In the genomic region with DNA sequence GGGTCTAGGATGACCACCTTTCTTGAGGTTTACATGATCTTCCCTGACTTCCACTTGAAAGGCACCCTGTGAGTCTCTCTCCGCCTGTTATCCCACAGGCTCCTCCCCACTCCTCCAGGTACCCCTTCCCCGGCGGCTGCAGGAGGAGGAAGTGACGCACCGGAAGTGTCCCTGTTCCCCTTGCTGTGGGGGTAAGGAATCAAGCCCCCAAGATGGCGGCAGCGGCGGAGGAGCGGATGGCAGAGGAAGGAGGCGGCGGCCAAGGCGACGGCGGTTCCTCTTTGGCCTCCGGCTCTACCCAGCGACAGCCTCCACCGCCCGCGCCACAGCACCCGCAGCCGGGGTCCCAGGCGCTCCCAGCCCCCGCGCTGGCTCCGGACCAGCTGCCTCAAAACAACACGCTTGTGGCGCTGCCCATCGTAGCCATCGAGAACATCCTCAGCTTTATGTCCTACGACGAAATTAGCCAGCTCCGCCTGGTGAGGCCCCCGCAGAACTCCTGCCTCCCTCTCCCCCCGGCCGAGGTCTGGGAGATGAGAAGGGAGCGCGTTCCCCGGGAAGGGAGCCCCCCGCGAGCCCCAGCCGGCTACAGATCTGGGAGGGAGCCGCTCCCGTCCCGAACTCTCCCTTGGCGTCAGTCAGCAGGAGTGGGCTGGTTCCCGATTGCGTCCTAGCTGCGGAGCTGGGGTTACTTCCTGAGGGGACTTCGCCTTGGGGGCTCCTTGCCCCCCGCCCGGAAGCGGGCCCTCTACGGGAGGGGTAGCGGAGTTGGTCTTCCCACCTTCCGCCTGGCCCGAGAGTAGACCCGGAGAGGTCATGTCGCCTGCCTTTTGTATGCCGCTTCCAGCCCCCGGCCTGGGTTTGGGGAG, we compare ENCODE assay signal across 8 cellular contexts. TPM values are rescaled to one million over a fixed set of nuclear protein-coding genes. Genes with fewer than 3 reads are reported as not detected.
DNase-seq lines count a peak whose midpoint lies in the region; ATAC-seq and TF ChIP-seq lines count a peak whose summit lies in the region.

A gene with protein sequence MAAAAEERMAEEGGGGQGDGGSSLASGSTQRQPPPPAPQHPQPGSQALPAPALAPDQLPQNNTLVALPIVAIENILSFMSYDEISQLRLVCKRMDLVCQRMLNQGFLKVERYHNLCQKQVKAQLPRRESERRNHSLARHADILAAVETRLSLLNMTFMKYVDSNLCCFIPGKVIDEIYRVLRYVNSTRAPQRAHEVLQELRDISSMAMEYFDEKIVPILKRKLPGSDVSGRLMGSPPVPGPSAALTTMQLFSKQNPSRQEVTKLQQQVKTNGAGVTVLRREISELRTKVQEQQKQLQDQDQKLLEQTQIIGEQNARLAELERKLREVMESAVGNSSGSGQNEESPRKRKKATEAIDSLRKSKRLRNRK (plus strand): TSS at position 194 of the 869 bp plus-strand sequence. CDS start 19 bp downstream, at position 213.

- in situ Hi-C loops in GM13976 (cut with MboI; ENCODE audit: low sequenced_read_pairs, unreplicated experiment): no loop called here

- no peak for TF ChIP-seq EP300 in upper lobe of left lung (IDR thresholded peaks at IDR 0.05)

- peak within 1 kb of the TSS; percentile 68 to 97 (median 89) for H3K4me3 ChIP-seq in heart right ventricle
- H3K4me3 ChIP-seq in upper lobe of left lung: peak within 1 kb of the TSS; percentile 66 to 93 (median 81)

- 0% methylated on average over 58 to 60 of the region's 60 CpGs for WGBS in heart right ventricle, 2 donors
- WGBS in upper lobe of left lung, 2 donors: 1% methylated on average over 17 to 48 of the region's 60 CpGs

- H3K27ac ChIP-seq in heart right ventricle (peak within 1 kb of the TSS; percentile 80 to 98 (median 94)), upper lobe of left lung (peak within 1 kb of the TSS; percentile 92 to 98 (median 94))

- DNase-seq in GM13976 (ENCODE audit: low spot score) (peak; percentile 94), NCI-H146 treated with DMSO at 0.1 percent for 48 hours (lab: John Stamatoyannopoulos, UW; ENCODE audit: unreplicated experiment) (peak; percentile 90), amniotic epithelial cell (ENCODE audit: low read depth) (peak; percentile 94), heart right ventricle (peak; percentile 94 to 97), posterior cingulate gyrus (peak; percentile 95 to 99 (median 98)), upper lobe of left lung (peak; percentile 92 to 95)

- intact Hi-C loops in T-helper 1 cell treated with Interleukin-12 subunit alpha and Interleukin-12 subunit beta and Interleukin-4 antibody, amounts not matched to agents 30 ng/mL and 1 ng/mL, for 36 hours (cut with micrococcal nuclease): loop anchor here (1.0 to 10.0 kb wide), 12 partner anchors 68 to 1402 kb away; a partner anchor contains a TSS
- intact Hi-C loops in heart right ventricle (cut with DNase I): loop anchor here in 7 of 10 donors (2.0 to 10.0 kb wide), 5 partner anchors 217 to 343 kb away; a partner anchor contains a TSS
- intact Hi-C loops in posterior cingulate gyrus (cut with DNase I): loop anchor here (10.0 kb wide), 2 partner anchors 71 to 321 kb away; a partner anchor contains a TSS

- TF ChIP-seq CTCF in GM13976 (IDR thresholded peaks at IDR 0.05; ENCODE audit: borderline replicate concordance, control extremely low read depth, extremely low read depth, insufficient read depth, missing control alignments): no peak
- no peak for TF ChIP-seq CTCF in heart right ventricle (IDR thresholded peaks at IDR 0.05)
- peak in 3 of 6 experiments; percentile 7 to 18 (median 8) for TF ChIP-seq CTCF in upper lobe of left lung (IDR thresholded peaks at IDR 0.05)

- peaks cover 0 to 15% (median 0%) of the 10 kb centered on the region in 9 donors for H3K36me3 ChIP-seq in heart right ventricle
- peaks cover 0 to under 1% (median 0%) of the 10 kb centered on the region in 4 donors for H3K36me3 ChIP-seq in upper lobe of left lung

- TF ChIP-seq POLR2A in upper lobe of left lung (IDR thresholded peaks at IDR 0.05): peak in 3 of 4 donors; percentile 79 to 94 (median 81)

- H3K9me3 ChIP-seq in heart right ventricle (no peaks in the 10 kb centered on the region), upper lobe of left lung (no peaks in the 10 kb centered on the region)

- peaks cover 0 to 10% (median 0%) of the 10 kb centered on the region in 7 donors for H3K27me3 ChIP-seq in heart right ventricle
- H3K27me3 ChIP-seq in upper lobe of left lung: no peaks in the 10 kb centered on the region

- H3K4me1 ChIP-seq in heart right ventricle (peaks cover 0 to 35% (median 25%) of the 10 kb centered on the region in 9 donors), upper lobe of left lung (peaks cover 21 to 32% (median 24%) of the 10 kb centered on the region in 4 donors)

- peak; percentile 98 for ATAC-seq in HG02870 (IDR thresholded peaks at IDR 0.05; ENCODE audit: unreplicated experiment)
- ATAC-seq in heart right ventricle: peak; percentile 98 to 100 (median 99)
- ATAC-seq in upper lobe of left lung (ENCODE audit: low FRiP score in 2 of 2): peak; percentile 96 to 99

RNA-seq across cellular contexts. Expression of the gene that starts here (rescaled TPM):
- 27.2 and 28.4 TPM in 2 replicates for total RNA-seq in T-helper 1 cell treated with Interleukin-12 subunit alpha and Interleukin-12 subunit beta and Interleukin-4 antibody, amounts not matched to agents 30 ng/mL and 1 ng/mL, for 36 hours
- 10 to 100 TPM; 16.9 to 22.9 (median 21.1) TPM for total RNA-seq in heart right ventricle
- polyA plus RNA-seq in heart right ventricle: 1 to 10 TPM; 5.9 to 6.9 TPM
- total RNA-seq in upper lobe of left lung: 10 to 100 TPM in 5 of 6 donors, 1 to 10 TPM in 1; 9.1 to 34.8 (median 27.2) TPM

Comparison
In these comparisons a context has a peak if more than half of its experiments do, and no peak if none do; other contexts are left out.
1. Peak in every context shown above with its lines: DNase-seq, ATAC-seq, H3K4me3 ChIP-seq and H3K27ac ChIP-seq.